Comparison of ENCODE assay signal across 14 cellular contexts in genomic region chr3:51992017-51992682, GRCh38. TPM values are rescaled to one million over a fixed set of nuclear protein-coding genes. Genes with fewer than 3 reads are reported as not detected.
DNase-seq lines count a peak whose midpoint lies in the region; TF ChIP-seq lines count a peak whose summit lies in the region.
"Had no signal": no experiment of that assay in that cellular context is flagged by ENCODE, and none has a peak within 500 bp of the region (broad histone marks: within the 10 kb centered on the region; RNA-seq: fewer than 3 reads in every experiment).

No MANE protein-coding gene starts in this region.

- peaks cover 42% of the 10 kb centered on the region for H3K4me1 Mint-ChIP-seq in activated CD4-positive, alpha-beta T cell treated with anti-CD3 and anti-CD28 coated beads, Interleukin-2, amount 10 ng/mL, durations not matched to agents 7 days and 5 days
- H3K4me1 Mint-ChIP-seq in activated T-helper 2 cell treated with anti-CD3 and anti-CD28 coated beads, Interferon-gamma antibody, Interleukin-2, Interleukin-4, amounts not matched to agents 10 μg/mL and 5 μg/mL and 100 μg/mL, durations not matched to agents 14 hours and 24 hours and 36 hours (ENCODE audit: low read depth) = peaks cover 23% of the 10 kb centered on the region

- H3K27me3 ChIP-seq in HUES64 (ENCODE audit: insufficient read depth, low read length) = no peaks in the 10 kb centered on the region
- H3K27me3 ChIP-seq in skeletal muscle satellite cell (ENCODE audit: control insufficient read depth, insufficient read depth, low read length) = no peaks in the 10 kb centered on the region
- no peaks in the 10 kb centered on the region for H3K27me3 ChIP-seq in stomach
- H3K27me3 ChIP-seq: heart right ventricle, left lung, neutrophil had no signal

- WGBS in HUES64 = 92% methylated on average over 3 of the region's 3 CpGs
- WGBS in stomach, 5 donors = 61 to 76% (median 69%) methylated on average over 3 of the region's 3 CpGs

- H3K36me3 ChIP-seq in HUES64 (ENCODE audit: insufficient read depth, low read length) (peaks cover 39% of the 10 kb centered on the region), skeletal muscle satellite cell (ENCODE audit: insufficient read depth, low read length) (peaks cover 40% of the 10 kb centered on the region), stomach (peaks cover 29 to 41% (median 40%) of the 10 kb centered on the region in 4 donors)

- CTCF ChIA-PET in activated CD4-positive, alpha-beta T cell treated with anti-CD3 and anti-CD28 coated beads, Interleukin-2, amount 10 ng/mL, durations not matched to agents 7 days and 5 days (lab: Charles Lee) = interaction anchor here (0.6 to 3.1 kb wide), 8 partner anchors 9 to 490 kb away, joined by 3 to 15 read pairs (median 4); partner anchors contain the start of genes ABHD14A, ABHD14B and ACY1

- H3K9ac ChIP-seq in HUES64 (ENCODE audit: low read depth, low read length) = no peak overlapping the region
- peak overlapping the region; percentile 18 for H3K9ac ChIP-seq in skeletal muscle satellite cell (ENCODE audit: low read depth, low read length)

- H3K36me3 Mint-ChIP-seq in activated CD4-positive, alpha-beta T cell treated with anti-CD3 and anti-CD28 coated beads, Interleukin-2, amount 10 ng/mL, durations not matched to agents 7 days and 5 days (ENCODE audit: low read depth) = peaks cover 39% of the 10 kb centered on the region
- H3K36me3 Mint-ChIP-seq in activated T-helper 2 cell treated with anti-CD3 and anti-CD28 coated beads, Interferon-gamma antibody, Interleukin-2, Interleukin-4, amounts not matched to agents 10 μg/mL and 5 μg/mL and 100 μg/mL, durations not matched to agents 14 hours and 24 hours and 36 hours (ENCODE audit: low read depth) = peaks cover 49% of the 10 kb centered on the region

- no peak for TF ChIP-seq EP300 in stomach (IDR thresholded peaks at IDR 0.05)

- H3K9me3 ChIP-seq in HUES64 (ENCODE audit: insufficient read depth, low read depth, low read length) (no peaks in the 10 kb centered on the region), skeletal muscle satellite cell (replicated peaks; ENCODE audit: low read length) (no peaks in the 10 kb centered on the region), stomach (no peaks in the 10 kb centered on the region)
- H3K9me3 ChIP-seq: heart right ventricle, left lung, neutrophil had no signal

- H3K4me3 ChIP-seq in HUES64 (ENCODE audit: low read length) (no peak overlapping the region), skeletal muscle satellite cell (ENCODE audit: low read length) (no peak overlapping the region), stomach (no peak overlapping the region)
- H3K4me3 ChIP-seq: heart right ventricle, left lung had no signal

- H3K4me1 ChIP-seq in HUES64 (ENCODE audit: insufficient read depth, low read length) (peaks cover 15% of the 10 kb centered on the region; the same call in 1 of the 2 replicates), skeletal muscle satellite cell (ENCODE audit: control insufficient read depth, insufficient read depth, low read length) (peaks cover 22% of the 10 kb centered on the region), stomach (peaks cover 18 to 63% (median 43%) of the 10 kb centered on the region in 4 donors)

- POLR2A ChIA-PET in activated CD4-positive, alpha-beta T cell treated with anti-CD3 and anti-CD28 coated beads, Interleukin-2, amount 10 ng/mL, durations not matched to agents 7 days and 5 days (lab: Charles Lee) = interaction anchor here (0.6 to 2.9 kb wide), 2 partner anchors 8 to 494 kb away, joined by 6 to 10 read pairs; partner anchors contain the start of gene ACY1

- no peak for TF ChIP-seq CTCF in stomach (IDR thresholded peaks at IDR 0.05)

- peaks cover 6% of the 10 kb centered on the region for H3K27me3 Mint-ChIP-seq in activated CD4-positive, alpha-beta T cell treated with anti-CD3 and anti-CD28 coated beads, Interleukin-2, amount 10 ng/mL, durations not matched to agents 7 days and 5 days
- peaks cover 2% of the 10 kb centered on the region for H3K27me3 Mint-ChIP-seq in activated T-helper 2 cell treated with anti-CD3 and anti-CD28 coated beads, Interferon-gamma antibody, Interleukin-2, Interleukin-4, amounts not matched to agents 10 μg/mL and 5 μg/mL and 100 μg/mL, durations not matched to agents 14 hours and 24 hours and 36 hours (ENCODE audit: low read depth)

- no peak for TF ChIP-seq POLR2A in stomach (IDR thresholded peaks at IDR 0.05)

- peak overlapping the region; percentile 10 for H3K4me2 ChIP-seq in skeletal muscle satellite cell (ENCODE audit: low read length)

- intact Hi-C loops in activated T-helper 2 cell treated with anti-CD3 and anti-CD28 coated beads, Interferon-gamma antibody, Interleukin-2, Interleukin-4, amounts not matched to agents 10 μg/mL and 5 μg/mL and 100 μg/mL, durations not matched to agents 14 hours and 24 hours and 36 hours (cut with micrococcal nuclease) = no loop called here
- intact Hi-C loops in stomach (cut with DNase I; ENCODE audit: low total_unique reads) = no loop called here

- no peak for DNase-seq in activated CD4-positive, alpha-beta T cell treated with anti-CD3 and anti-CD28 coated beads, Interleukin-2, amount 10 ng/mL, durations not matched to agents 7 days and 5 days
- DNase-seq in activated CD4-positive, alpha-beta T cell treated with anti-CD3 and anti-CD28 coated beads, Interleukin-2, amount 50 U/mL, for 4 hours = no peak
- no peak for DNase-seq in activated T-helper 2 cell treated with anti-CD3 and anti-CD28 coated beads, Interferon-gamma antibody, Interleukin-2, Interleukin-4, amounts not matched to agents 10 μg/mL and 5 μg/mL and 100 μg/mL, durations not matched to agents 14 hours and 24 hours and 36 hours (ENCODE audit: low spot score)
- DNase-seq in NCI-H128 (lab: John Stamatoyannopoulos, UW; ENCODE audit: unreplicated experiment) (no peak), NK-92 (lab: John Stamatoyannopoulos, UW; ENCODE audit: unreplicated experiment) (no peak), stomach (no peak)
- DNase-seq: ACHN, DMS79, heart right ventricle, left lung, trophoblast cell had no signal

- no peak overlapping the region for H3K4me3 Mint-ChIP-seq in activated CD4-positive, alpha-beta T cell treated with anti-CD3 and anti-CD28 coated beads, Interleukin-2, amount 10 ng/mL, durations not matched to agents 7 days and 5 days
- H3K4me3 Mint-ChIP-seq in activated T-helper 2 cell treated with anti-CD3 and anti-CD28 coated beads, Interferon-gamma antibody, Interleukin-2, Interleukin-4, amounts not matched to agents 10 μg/mL and 5 μg/mL and 100 μg/mL, durations not matched to agents 14 hours and 24 hours and 36 hours (ENCODE audit: low read depth) = peak overlapping the region; percentile 13

- peak overlapping the region; percentile 57 for H3K27ac Mint-ChIP-seq in activated CD4-positive, alpha-beta T cell treated with anti-CD3 and anti-CD28 coated beads, Interleukin-2, amount 10 ng/mL, durations not matched to agents 7 days and 5 days
- H3K27ac Mint-ChIP-seq in activated T-helper 2 cell treated with anti-CD3 and anti-CD28 coated beads, Interferon-gamma antibody, Interleukin-2, Interleukin-4, amounts not matched to agents 10 μg/mL and 5 μg/mL and 100 μg/mL, durations not matched to agents 14 hours and 24 hours and 36 hours = no peak overlapping the region

- H3K27ac ChIP-seq in HUES64 (ENCODE audit: low read depth, low read length) = peak overlapping the region; percentile 24; the same call in 1 of the 2 replicates
- H3K27ac ChIP-seq in stomach = peak overlapping the region in 1 of 5 donors; percentile 11
- H3K27ac ChIP-seq: heart right ventricle, left lung, neutrophil had no signal

- no peaks in the 10 kb centered on the region for H3K9me3 Mint-ChIP-seq in activated CD4-positive, alpha-beta T cell treated with anti-CD3 and anti-CD28 coated beads, Interleukin-2, amount 10 ng/mL, durations not matched to agents 7 days and 5 days
- H3K9me3 Mint-ChIP-seq in activated T-helper 2 cell treated with anti-CD3 and anti-CD28 coated beads, Interferon-gamma antibody, Interleukin-2, Interleukin-4, amounts not matched to agents 10 μg/mL and 5 μg/mL and 100 μg/mL, durations not matched to agents 14 hours and 24 hours and 36 hours = no peaks in the 10 kb centered on the region

RNA-seq across cellular contexts. Expression of gene RPL29, which starts 3.5 kb away (rescaled TPM):
- total RNA-seq in activated CD4-positive, alpha-beta T cell treated with anti-CD3 and anti-CD28 coated beads, Interleukin-2, amount 10 ng/mL, durations not matched to agents 7 days and 5 days = 1,000 to 10,000 TPM; 1,423 to 1,425 TPM
- 1,545 TPM for polyA plus RNA-seq in HUES64 (2013, experiment 1 of 2)
- polyA plus RNA-seq in HUES64 (2013, experiment 2 of 2) = 1,639 TPM
- 1,666 and 1,693 TPM in 2 replicates for total RNA-seq in activated T-helper 2 cell treated with anti-CD3 and anti-CD28 coated beads, Interferon-gamma antibody, Interleukin-2, Interleukin-4, amounts not matched to agents 10 μg/mL and 5 μg/mL and 100 μg/mL, durations not matched to agents 14 hours and 24 hours and 36 hours
- 1,323 and 2,006 TPM in 2 replicates for total RNA-seq in skeletal muscle satellite cell (2012; rRNA removed)
- 1,000 to 10,000 TPM in 1 of 5 donors, 100 to 1,000 TPM in 4; 144 to 1,657 (median 865) TPM for total RNA-seq in stomach
- polyA plus RNA-seq in stomach = 1,000 to 10,000 TPM; 2,501 to 3,071 (median 2,933) TPM

RNA-seq across cellular contexts. Expression of gene ACY1, which starts 8.8 kb away (rescaled TPM):
- 10 to 100 TPM; 16.5 to 19.4 TPM for total RNA-seq in activated CD4-positive, alpha-beta T cell treated with anti-CD3 and anti-CD28 coated beads, Interleukin-2, amount 10 ng/mL, durations not matched to agents 7 days and 5 days
- polyA plus RNA-seq in HUES64 (2013, experiment 1 of 2) = 32.2 TPM
- polyA plus RNA-seq in HUES64 (2013, experiment 2 of 2) = 43.2 TPM
- total RNA-seq in activated T-helper 2 cell treated with anti-CD3 and anti-CD28 coated beads, Interferon-gamma antibody, Interleukin-2, Interleukin-4, amounts not matched to agents 10 μg/mL and 5 μg/mL and 100 μg/mL, durations not matched to agents 14 hours and 24 hours and 36 hours = 62.8 and 64.6 TPM in 2 replicates
- 65.7 and 76.6 TPM in 2 replicates for total RNA-seq in skeletal muscle satellite cell (2012; rRNA removed)
- total RNA-seq in stomach = 10 to 100 TPM in 3 of 5 donors, 1 to 10 TPM in 1, not detected in 1; 8.0 to 42.6 (median 31.5) TPM
- 10 to 100 TPM; 32.9 to 60.6 (median 41.9) TPM for polyA plus RNA-seq in stomach

RNA-seq across cellular contexts. Expression of gene ABHD14A, which starts 17.3 kb away (rescaled TPM):
- 10 to 100 TPM; 11.5 to 16.7 TPM for total RNA-seq in activated CD4-positive, alpha-beta T cell treated with anti-CD3 and anti-CD28 coated beads, Interleukin-2, amount 10 ng/mL, durations not matched to agents 7 days and 5 days
- 4.6 TPM for polyA plus RNA-seq in HUES64 (2013, experiment 1 of 2)
- 6.8 TPM for polyA plus RNA-seq in HUES64 (2013, experiment 2 of 2)
- 13.5 and 15.9 TPM in 2 replicates for total RNA-seq in activated T-helper 2 cell treated with anti-CD3 and anti-CD28 coated beads, Interferon-gamma antibody, Interleukin-2, Interleukin-4, amounts not matched to agents 10 μg/mL and 5 μg/mL and 100 μg/mL, durations not matched to agents 14 hours and 24 hours and 36 hours
- total RNA-seq in skeletal muscle satellite cell (2012; rRNA removed) = 8.1 and 12.7 TPM in 2 replicates
- 10 to 100 TPM in 2 of 5 donors, 1 to 10 TPM in 1, not detected in 2; 7.0 to 17.0 (median 14.5) TPM for total RNA-seq in stomach
- polyA plus RNA-seq in stomach = 10 to 100 TPM; 12.2 to 20.8 (median 16.3) TPM

RNA-seq across cellular contexts. Expression of gene ABHD14B, which starts 18.3 kb away (rescaled TPM):
- 10 to 100 TPM; 47.8 to 51.4 TPM for total RNA-seq in activated CD4-positive, alpha-beta T cell treated with anti-CD3 and anti-CD28 coated beads, Interleukin-2, amount 10 ng/mL, durations not matched to agents 7 days and 5 days
- 2.8 TPM for polyA plus RNA-seq in HUES64 (2013, experiment 1 of 2)
- polyA plus RNA-seq in HUES64 (2013, experiment 2 of 2) = 4.8 TPM
- total RNA-seq in activated T-helper 2 cell treated with anti-CD3 and anti-CD28 coated beads, Interferon-gamma antibody, Interleukin-2, Interleukin-4, amounts not matched to agents 10 μg/mL and 5 μg/mL and 100 μg/mL, durations not matched to agents 14 hours and 24 hours and 36 hours = 49.2 and 51.6 TPM in 2 replicates
- total RNA-seq in skeletal muscle satellite cell (2012; rRNA removed) = 34.3 and 37.8 TPM in 2 replicates
- total RNA-seq in stomach = 10 to 100 TPM in 4 of 5 donors, 1 to 10 TPM in 1; 2.9 to 67.4 (median 28.4) TPM
- polyA plus RNA-seq in stomach = 10 to 100 TPM; 48.1 to 82.9 (median 57.3) TPM

RNA-seq across cellular contexts. Expression of gene PCBP4, which starts 24.9 kb away (rescaled TPM):
- 10 to 100 TPM; 21.4 to 27.2 TPM for total RNA-seq in activated CD4-positive, alpha-beta T cell treated with anti-CD3 and anti-CD28 coated beads, Interleukin-2, amount 10 ng/mL, durations not matched to agents 7 days and 5 days
- polyA plus RNA-seq in HUES64 (2013, experiment 1 of 2) = 28.1 TPM
- 39.0 TPM for polyA plus RNA-seq in HUES64 (2013, experiment 2 of 2)
- 21.1 and 23.8 TPM in 2 replicates for total RNA-seq in activated T-helper 2 cell treated with anti-CD3 and anti-CD28 coated beads, Interferon-gamma antibody, Interleukin-2, Interleukin-4, amounts not matched to agents 10 μg/mL and 5 μg/mL and 100 μg/mL, durations not matched to agents 14 hours and 24 hours and 36 hours
- 28.2 and 28.6 TPM in 2 replicates for total RNA-seq in skeletal muscle satellite cell (2012; rRNA removed)
- total RNA-seq in stomach = 100 to 1,000 TPM in 1 of 5 donors, 10 to 100 TPM in 4; 12.5 to 122 (median 25.1) TPM
- polyA plus RNA-seq in stomach = 10 to 100 TPM; 26.5 to 54.9 (median 33.5) TPM
